9 cellular contexts compared by ENCODE assay signal in genomic region chr9:130036099-130036498, GRCh38. TPM values are rescaled to one million over a fixed set of nuclear protein-coding genes. Genes with fewer than 3 reads are reported as not detected.
DNase-seq lines count a peak whose midpoint lies in the region; ATAC-seq and TF ChIP-seq lines count a peak whose summit lies in the region.
"Had no signal": no experiment of that assay in that cellular context is flagged by ENCODE, and none has a peak within 500 bp of the region (broad histone marks: within the 10 kb centered on the region; RNA-seq: fewer than 3 reads in every experiment).

No MANE protein-coding gene starts in this region.

- TF ChIP-seq CTCF in fibroblast of mammary gland (conservative IDR thresholded peaks at IDR 0.05; ENCODE audit: control insufficient read depth, insufficient read depth, low read depth, low read length): no peak

- CTCF ChIA-PET in activated CD8-positive, alpha-beta memory T cell treated with anti-CD3 and anti-CD28 coated beads, Interleukin-2, amount 10 ng/mL, durations not matched to agents 7 days and 5 days (lab: Charles Lee): interaction anchor here (0.8 to 1.3 kb wide), 2 partner anchors 19 to 78 kb away, joined by 3 to 4 read pairs; no protein-coding TSS in a partner anchor

- no peak for DNase-seq in activated CD8-positive, alpha-beta memory T cell treated with anti-CD3 and anti-CD28 coated beads, Interleukin-2, amount 10 ng/mL, durations not matched to agents 7 days and 5 days
- DNase-seq in activated CD8-positive, alpha-beta memory T cell treated with anti-CD3 and anti-CD28 coated beads, Interleukin-2, amount 50 U/mL, for 4 hours: no peak
- DNase-seq in T-helper 17 cell (no peak), fibroblast of mammary gland (ENCODE audit: low read depth) (peak; percentile 59), DMS153 treated with DMSO at 0.1 percent for 48 hours (lab: John Stamatoyannopoulos, UW; ENCODE audit: unreplicated experiment) (no peak), mucosa of gallbladder (ENCODE audit: low spot score) (no peak)
- DNase-seq in stimulated activated naive CD8-positive, alpha-beta T cell treated with anti-CD3 and anti-CD28 coated beads, Interleukin-15, amount 100 ng/mL, for 72 hours: no peak
- DNase-seq: KG1 had no signal

- ATAC-seq in activated CD8-positive, alpha-beta memory T cell treated with anti-CD3 and anti-CD28 coated beads, Interleukin-2, amount 10 ng/mL, durations not matched to agents 7 days and 5 days: no peak
- ATAC-seq in T-helper 17 cell (no peak), HG02970 (IDR thresholded peaks at IDR 0.05; ENCODE audit: low FRiP score, unreplicated experiment) (no peak)
- peak; percentile 57 for ATAC-seq in stimulated activated naive CD8-positive, alpha-beta T cell treated with anti-CD3 and anti-CD28 coated beads, Interleukin-15, amount 100 ng/mL, for 72 hours

- peaks cover 77% of the 10 kb centered on the region for H3K4me1 Mint-ChIP-seq in activated CD8-positive, alpha-beta memory T cell treated with anti-CD3 and anti-CD28 coated beads, Interleukin-2, amount 10 ng/mL, durations not matched to agents 7 days and 5 days
- H3K4me1 Mint-ChIP-seq in T-helper 17 cell: peaks cover 67% of the 10 kb centered on the region
- peaks cover 73% of the 10 kb centered on the region for H3K4me1 Mint-ChIP-seq in stimulated activated naive CD8-positive, alpha-beta T cell treated with anti-CD3 and anti-CD28 coated beads, Interleukin-15, amount 100 ng/mL, for 72 hours

- H3K9me3 Mint-ChIP-seq in activated CD8-positive, alpha-beta memory T cell treated with anti-CD3 and anti-CD28 coated beads, Interleukin-2, amount 10 ng/mL, durations not matched to agents 7 days and 5 days (ENCODE audit: low read depth): no peaks in the 10 kb centered on the region
- H3K9me3 Mint-ChIP-seq in stimulated activated naive CD8-positive, alpha-beta T cell treated with anti-CD3 and anti-CD28 coated beads, Interleukin-15, amount 100 ng/mL, for 72 hours: no peaks in the 10 kb centered on the region

- peaks cover 28% of the 10 kb centered on the region for H3K36me3 Mint-ChIP-seq in activated CD8-positive, alpha-beta memory T cell treated with anti-CD3 and anti-CD28 coated beads, Interleukin-2, amount 10 ng/mL, durations not matched to agents 7 days and 5 days
- H3K36me3 Mint-ChIP-seq in T-helper 17 cell (ENCODE audit: low read depth): peaks cover 2% of the 10 kb centered on the region

- peak overlapping the region; percentile 97 for H3K27ac Mint-ChIP-seq in activated CD8-positive, alpha-beta memory T cell treated with anti-CD3 and anti-CD28 coated beads, Interleukin-2, amount 10 ng/mL, durations not matched to agents 7 days and 5 days
- peak overlapping the region; percentile 100 for H3K27ac Mint-ChIP-seq in T-helper 17 cell
- H3K27ac Mint-ChIP-seq in stimulated activated naive CD8-positive, alpha-beta T cell treated with anti-CD3 and anti-CD28 coated beads, Interleukin-15, amount 100 ng/mL, for 72 hours: peak overlapping the region; percentile 87 to 91

- no peak overlapping the region for H3K4me3 ChIP-seq in fibroblast of mammary gland (ENCODE audit: control insufficient read depth, low read depth, low read length)

- H3K9me3 ChIP-seq in T-helper 17 cell (ENCODE audit: control insufficient read depth, low read length, poor library complexity, severe bottlenecking): no peaks in the 10 kb centered on the region

- peak overlapping the region; percentile 98 for H3K4me3 Mint-ChIP-seq in activated CD8-positive, alpha-beta memory T cell treated with anti-CD3 and anti-CD28 coated beads, Interleukin-2, amount 10 ng/mL, durations not matched to agents 7 days and 5 days
- H3K4me3 Mint-ChIP-seq in T-helper 17 cell: peak overlapping the region; percentile 87
- H3K4me3 Mint-ChIP-seq in stimulated activated naive CD8-positive, alpha-beta T cell treated with anti-CD3 and anti-CD28 coated beads, Interleukin-15, amount 100 ng/mL, for 72 hours: peak overlapping the region; percentile 84 to 100

- no peaks in the 10 kb centered on the region for H3K27me3 Mint-ChIP-seq in activated CD8-positive, alpha-beta memory T cell treated with anti-CD3 and anti-CD28 coated beads, Interleukin-2, amount 10 ng/mL, durations not matched to agents 7 days and 5 days
- H3K27me3 Mint-ChIP-seq in T-helper 17 cell: no peaks in the 10 kb centered on the region
- H3K27me3 Mint-ChIP-seq in stimulated activated naive CD8-positive, alpha-beta T cell treated with anti-CD3 and anti-CD28 coated beads, Interleukin-15, amount 100 ng/mL, for 72 hours: no peaks in the 10 kb centered on the region

RNA-seq across cellular contexts. Expression of gene FNBP1, which starts 6.9 kb away (rescaled TPM):
- 100 to 1,000 TPM; 153 to 167 TPM for total RNA-seq in activated CD8-positive, alpha-beta memory T cell treated with anti-CD3 and anti-CD28 coated beads, Interleukin-2, amount 10 ng/mL, durations not matched to agents 7 days and 5 days
- total RNA-seq in T-helper 17 cell (100 to 1,000 TPM; 219 to 221 TPM), mucosa of gallbladder (66.4 TPM)

RNA-seq across cellular contexts. Expression of gene GPR107, which starts 17.6 kb away (rescaled TPM):
- 10 to 100 TPM; 24.6 to 25.6 TPM for total RNA-seq in activated CD8-positive, alpha-beta memory T cell treated with anti-CD3 and anti-CD28 coated beads, Interleukin-2, amount 10 ng/mL, durations not matched to agents 7 days and 5 days
- 10 to 100 TPM; 22.1 to 26.2 TPM for total RNA-seq in T-helper 17 cell
- total RNA-seq in mucosa of gallbladder: 39.6 TPM
